In genomic region chr1:96557336-96557735, GRCh38 we compare ENCODE assay signal across 14 cellular contexts.
"Had no signal": no experiment of that assay in that cellular context is flagged by ENCODE, and none has a peak within 500 bp of the region (broad histone marks: within the 10 kb centered on the region; RNA-seq: fewer than 3 reads in every experiment).

No MANE protein-coding gene starts in this region.

- H3K27me3 Mint-ChIP-seq: activated B cell treated with CpG ODN at 0.5 μM for 24 hours; activated CD4-positive, alpha-beta T cell treated with anti-CD3 and anti-CD28 coated beads, Interleukin-2, amount 10 ng/mL, durations not matched to agents 24 days and 14 days; memory B cell had no signal

- H3K9me3 Mint-ChIP-seq: activated B cell treated with CpG ODN at 0.5 μM for 24 hours; activated CD4-positive, alpha-beta T cell treated with anti-CD3 and anti-CD28 coated beads, Interleukin-2, amount 10 ng/mL, durations not matched to agents 24 days and 14 days; activated T-helper 1 cell treated with anti-CD3 and anti-CD28 coated beads, Interleukin-12 subunit alpha, Interleukin-12 subunit beta, Interleukin-2, Interleukin-4 antibody, amounts not matched to agents 30 ng/mL and 10 ng/mL and 1 ng/mL, durations not matched to agents 14 hours and 24 hours and 36 hours; memory B cell had no signal

- H3K36me3 Mint-ChIP-seq: memory B cell had no signal

- H3K4me3 ChIP-seq: coronary artery, sigmoid colon, upper lobe of right lung had no signal

- H3K27ac ChIP-seq: coronary artery, foreskin keratinocyte, upper lobe of right lung had no signal

- H3K4me1 Mint-ChIP-seq: activated B cell treated with CpG ODN at 0.5 μM for 24 hours; activated CD4-positive, alpha-beta T cell treated with anti-CD3 and anti-CD28 coated beads, Interleukin-2, amount 10 ng/mL, durations not matched to agents 24 days and 14 days; memory B cell; T-helper 17 cell had no signal

- H3K27me3 ChIP-seq: foreskin keratinocyte, sigmoid colon, upper lobe of right lung had no signal

- DNase-seq: activated B cell treated with CpG ODN at 0.5 μM for 24 hours; activated CD4-positive, alpha-beta T cell treated with anti-CD3 and anti-CD28 coated beads, Interleukin-2, amount 10 ng/mL, durations not matched to agents 24 days and 14 days; activated naive CD4-positive, alpha-beta T cell; aorta; effector CD4-positive, alpha-beta T cell; foreskin keratinocyte; sigmoid colon; stimulated activated CD4-positive, alpha-beta T cell treated with anti-CD3 and anti-CD28 coated beads, Interleukin-2, amount 100 ng/mL, for 48 hours; stimulated activated naive CD8-positive, alpha-beta T cell treated with anti-CD3 and anti-CD28 coated beads, Interleukin-15, Interleukin-2, amounts not matched to agents 100 U/mL and 50 U/mL, for 24 hours; T-helper 17 cell; upper lobe of right lung had no signal

- H3K4me3 Mint-ChIP-seq: activated B cell treated with CpG ODN at 0.5 μM for 24 hours; activated CD4-positive, alpha-beta T cell treated with anti-CD3 and anti-CD28 coated beads, Interleukin-2, amount 10 ng/mL, durations not matched to agents 24 days and 14 days; activated T-helper 1 cell treated with anti-CD3 and anti-CD28 coated beads, Interleukin-12 subunit alpha, Interleukin-12 subunit beta, Interleukin-2, Interleukin-4 antibody, amounts not matched to agents 30 ng/mL and 10 ng/mL and 1 ng/mL, durations not matched to agents 14 hours and 24 hours and 36 hours; memory B cell; T-helper 17 cell had no signal

- H3K9me3 ChIP-seq: sigmoid colon, upper lobe of right lung had no signal

- ATAC-seq: foreskin keratinocyte; stimulated activated naive CD8-positive, alpha-beta T cell treated with anti-CD3 and anti-CD28 coated beads, Interleukin-15, Interleukin-2, amounts not matched to agents 100 U/mL and 50 U/mL, for 24 hours; T-helper 17 cell; upper lobe of right lung had no signal

- H3K27ac Mint-ChIP-seq: activated B cell treated with CpG ODN at 0.5 μM for 24 hours; activated CD4-positive, alpha-beta T cell treated with anti-CD3 and anti-CD28 coated beads, Interleukin-2, amount 10 ng/mL, durations not matched to agents 24 days and 14 days; activated T-helper 1 cell treated with anti-CD3 and anti-CD28 coated beads, Interleukin-12 subunit alpha, Interleukin-12 subunit beta, Interleukin-2, Interleukin-4 antibody, amounts not matched to agents 30 ng/mL and 10 ng/mL and 1 ng/mL, durations not matched to agents 14 hours and 24 hours and 36 hours; memory B cell; T-helper 17 cell had no signal

- H3K36me3 ChIP-seq: sigmoid colon, upper lobe of right lung had no signal
